ENCODE assay signal across 16 cellular contexts in the genomic region with DNA sequence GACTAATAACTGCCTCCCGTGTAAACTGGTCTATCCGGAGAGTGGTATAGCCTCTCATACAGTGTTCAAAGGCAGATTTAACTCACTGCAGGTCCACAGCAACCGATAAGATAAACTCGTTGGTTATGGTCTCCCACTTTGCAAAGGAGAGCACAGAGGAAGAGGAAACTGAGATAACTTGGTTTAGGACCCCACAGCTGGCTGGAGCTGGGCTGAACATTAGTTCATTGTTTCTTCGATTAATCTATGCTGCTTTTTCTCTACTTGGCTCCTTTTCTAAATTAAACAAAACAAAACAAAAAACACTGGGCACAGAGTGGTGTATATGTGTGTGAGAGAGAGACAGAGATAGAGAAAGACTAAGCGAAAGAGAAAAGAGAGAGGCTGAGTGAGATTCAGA. TPM values are rescaled to one million over a fixed set of nuclear protein-coding genes. Genes with fewer than 3 reads are reported as not detected.
DNase-seq lines count a peak whose midpoint lies in the region; ATAC-seq and TF ChIP-seq lines count a peak whose summit lies in the region.
"Had no signal": no experiment of that assay in that cellular context is flagged by ENCODE, and none has a peak within 500 bp of the region (broad histone marks: within the 10 kb centered on the region; RNA-seq: fewer than 3 reads in every experiment).

No MANE protein-coding gene starts in this region.

- DNase-seq in foreskin keratinocyte (no peak), osteocyte (ENCODE audit: extremely low spot score, unreplicated experiment) (no peak), GM19238 (ENCODE audit: insufficient read length, low spot score) (no peak), hepatic stellate cell (ENCODE audit: low spot score) (no peak)
- no peak for DNase-seq in stimulated activated naive CD8-positive, alpha-beta T cell treated with anti-CD3 and anti-CD28 coated beads, Interleukin-15, Interleukin-2, amounts not matched to agents 100 U/mL and 50 U/mL, for 24 hours
- DNase-seq: CD4-positive, CD25-positive, alpha-beta regulatory T cell; H9; NCI-H187 treated with DMSO at 0.1 percent for 48 hours; NCI-H69; NK-92 treated with Interleukin-12 subunit alpha and Interleukin-12 subunit beta, amount 100 ng/mL, for 24 hours had no signal

- H3K4me3 Mint-ChIP-seq in osteocyte (ENCODE audit: unreplicated experiment), result no peak overlapping the region
- H3K4me3 Mint-ChIP-seq: CD4-positive, CD25-positive, alpha-beta regulatory T cell; H9 had no signal

- peaks cover 22 to 34% (median 26%) of the 10 kb centered on the region in 10 experiments for H3K4me1 ChIP-seq in BLaER1 treated with 17β-estradiol and CSF1 and Interleukin-3, amounts not matched to agents 10 nM and 100 nM
- H3K4me1 ChIP-seq in foreskin keratinocyte, result peaks cover 23% of the 10 kb centered on the region

- no peaks in the 10 kb centered on the region for H3K36me3 Mint-ChIP-seq in osteocyte (ENCODE audit: unreplicated experiment)
- H3K36me3 Mint-ChIP-seq: CD4-positive, CD25-positive, alpha-beta regulatory T cell had no signal

- no peaks in the 10 kb centered on the region for H3K9me3 Mint-ChIP-seq in osteocyte (ENCODE audit: unreplicated experiment)
- H3K9me3 Mint-ChIP-seq: CD4-positive, CD25-positive, alpha-beta regulatory T cell; H9 had no signal

- H3K27me3 Mint-ChIP-seq in osteocyte (ENCODE audit: unreplicated experiment), result no peaks in the 10 kb centered on the region

- H3K9ac ChIP-seq in BLaER1 treated with 17β-estradiol and CSF1 and Interleukin-3, amounts not matched to agents 10 nM and 100 nM, result no peak overlapping the region

- H3K4me3 ChIP-seq in BLaER1 treated with 17β-estradiol and CSF1 and Interleukin-3, amounts not matched to agents 10 nM and 100 nM, result no peak overlapping the region
- H3K4me3 ChIP-seq: A549, SJCRH30 had no signal

- ATAC-seq in foreskin keratinocyte (no peak), HG02938 (IDR thresholded peaks at IDR 0.05; ENCODE audit: unreplicated experiment) (no peak)
- ATAC-seq in stimulated activated naive CD8-positive, alpha-beta T cell treated with anti-CD3 and anti-CD28 coated beads, Interleukin-15, Interleukin-2, amounts not matched to agents 100 U/mL and 50 U/mL, for 24 hours, result no peak
- ATAC-seq: A549 had no signal

- peaks cover 56% of the 10 kb centered on the region for H3K4me1 Mint-ChIP-seq in osteocyte (ENCODE audit: unreplicated experiment)

- H3K27ac ChIP-seq in BLaER1 treated with 17β-estradiol and CSF1 and Interleukin-3, amounts not matched to agents 10 nM and 100 nM, result no peak overlapping the region
- H3K27ac ChIP-seq in angular gyrus (ENCODE audit: low read depth, low read length) (peak overlapping the region; percentile 64), foreskin keratinocyte (peak overlapping the region; percentile 19)
- H3K27ac ChIP-seq: A549, RWPE1, SJCRH30 had no signal

- H3K27ac Mint-ChIP-seq in osteocyte (ENCODE audit: unreplicated experiment), result peak overlapping the region; percentile 92
- H3K27ac Mint-ChIP-seq: CD4-positive, CD25-positive, alpha-beta regulatory T cell; H9 had no signal

- peaks cover 0 to 19% (median 15%) of the 10 kb centered on the region in 11 experiments; a peak in 20 of 22 replicates for H3K27me3 ChIP-seq in BLaER1 treated with 17β-estradiol and CSF1 and Interleukin-3, amounts not matched to agents 10 nM and 100 nM
- no peaks in the 10 kb centered on the region for H3K27me3 ChIP-seq in foreskin keratinocyte
- H3K27me3 ChIP-seq: SJCRH30 had no signal

- no peaks in the 10 kb centered on the region for H3K36me3 ChIP-seq in BLaER1 treated with 17β-estradiol and CSF1 and Interleukin-3, amounts not matched to agents 10 nM and 100 nM
- H3K36me3 ChIP-seq: SJCRH30 had no signal

- no peaks in the 10 kb centered on the region for H3K9me3 ChIP-seq in BLaER1 treated with 17β-estradiol and CSF1 and Interleukin-3, amounts not matched to agents 10 nM and 100 nM (replicated peaks in 1 of 11)
- H3K9me3 ChIP-seq: A549, SJCRH30 had no signal

- TF ChIP-seq CTCF in foreskin keratinocyte (conservative IDR thresholded peaks at IDR 0.05), result no peak
- TF ChIP-seq CTCF in osteocyte (IDR thresholded peaks at IDR 0.05), result no peak

- no peaks in the 10 kb centered on the region for H4K20me1 ChIP-seq in BLaER1 treated with 17β-estradiol and CSF1 and Interleukin-3, amounts not matched to agents 10 nM and 100 nM

- peak overlapping the region in 8 of 11 experiments; percentile 11 to 65 (median 56); a peak in 13 of 22 replicates for H3K4me2 ChIP-seq in BLaER1 treated with 17β-estradiol and CSF1 and Interleukin-3, amounts not matched to agents 10 nM and 100 nM
- H3K4me2 ChIP-seq: A549 had no signal

RNA-seq across cellular contexts. Expression of gene DLG1, which starts 5.0 kb away (rescaled TPM):
- total RNA-seq in foreskin keratinocyte (113 and 118 TPM in 2 replicates), osteocyte (168 and 171 TPM in 2 replicates)
- 17.7 and 22.1 TPM in 2 replicates for polyA plus RNA-seq in foreskin keratinocyte

Comparison
In these comparisons a context has a peak if more than half of its experiments do, and no peak if none do; other contexts are left out.
1. H3K27ac ChIP-seq: peak in angular gyrus (single experiment) and foreskin keratinocyte (single experiment); none in BLaER1 treated with 17β-estradiol and CSF1 and Interleukin-3, amounts not matched to agents 10 nM and 100 nM (0 of 11).